26 cellular contexts compared by ENCODE assay signal in the genomic region with DNA sequence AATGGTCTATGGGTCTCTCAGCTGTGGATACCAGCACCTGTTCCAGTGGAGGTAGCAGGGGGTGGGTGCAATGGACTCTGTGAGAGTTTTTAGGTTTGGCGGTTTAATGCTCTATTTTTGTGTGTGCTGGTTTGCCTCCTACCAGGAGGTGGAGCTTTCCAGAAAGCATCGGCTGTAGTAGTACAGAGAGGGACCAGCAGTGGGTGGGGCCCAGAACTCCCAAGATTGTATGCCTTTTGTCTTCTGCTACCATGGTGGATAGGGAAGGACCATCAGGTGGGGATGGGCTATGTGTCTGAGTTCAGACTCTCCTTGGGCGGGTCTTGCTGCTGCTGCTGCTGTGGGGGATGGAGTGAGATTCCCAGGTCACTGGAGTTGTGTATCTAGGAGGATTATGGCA.
"Had no signal": no experiment of that assay in that cellular context is flagged by ENCODE, and none has a peak within 500 bp of the region (broad histone marks: within the 10 kb centered on the region; RNA-seq: fewer than 3 reads in every experiment).

No MANE protein-coding gene starts in this region.

- H3K27me3 Mint-ChIP-seq: naive B cell; stimulated activated naive B cell treated with anti-CD40 and anti-IgM and Interleukin-4, amounts not matched to agents 10 μg/mL and 1 μg/mL and 100 μg/mL, for 72 hours; stimulated activated naive CD8-positive, alpha-beta T cell treated with anti-CD3 and anti-CD28 coated beads, Interleukin-15, amount 100 ng/mL, for 72 hours had no signal

- ATAC-seq: esophagus mucosa; gastrocnemius medialis; heart right ventricle; left cardiac atrium; left ventricle myocardium superior; stimulated activated naive B cell treated with anti-CD40 and anti-IgM and Interleukin-4, amounts not matched to agents 10 μg/mL and 1 μg/mL and 100 μg/mL, for 72 hours; stimulated activated naive CD8-positive, alpha-beta T cell treated with anti-CD3 and anti-CD28 coated beads, Interleukin-15, amount 100 ng/mL, for 72 hours; upper lobe of right lung had no signal

- H3K27me3 ChIP-seq: gastrocnemius medialis, heart right ventricle, neutrophil, right atrium auricular region, sigmoid colon, testis, tibial nerve, upper lobe of right lung, vagina had no signal

- H3K4me3 ChIP-seq: dorsolateral prefrontal cortex, gastrocnemius medialis, heart right ventricle, lung, right atrium auricular region, sigmoid colon, skin epidermis, testis, tibial nerve, upper lobe of right lung, vagina had no signal

- FAIRE-seq: endometrium, kidney had no signal

- H3K9me3 ChIP-seq: gastrocnemius medialis, heart right ventricle, neutrophil, right atrium auricular region, sigmoid colon, testis, tibial nerve, upper lobe of right lung, vagina had no signal

- H3K27ac Mint-ChIP-seq: nephron; stimulated activated naive B cell treated with anti-CD40 and anti-IgM and Interleukin-4, amounts not matched to agents 10 μg/mL and 1 μg/mL and 100 μg/mL, for 72 hours; stimulated activated naive CD8-positive, alpha-beta T cell treated with anti-CD3 and anti-CD28 coated beads, Interleukin-15, amount 100 ng/mL, for 72 hours had no signal

- H3K4me1 Mint-ChIP-seq: naive B cell; nephron; stimulated activated naive B cell treated with anti-CD40 and anti-IgM and Interleukin-4, amounts not matched to agents 10 μg/mL and 1 μg/mL and 100 μg/mL, for 72 hours; stimulated activated naive CD8-positive, alpha-beta T cell treated with anti-CD3 and anti-CD28 coated beads, Interleukin-15, amount 100 ng/mL, for 72 hours had no signal

- H3K36me3 ChIP-seq: gastrocnemius medialis, heart right ventricle, neutrophil, right atrium auricular region, sigmoid colon, tibial nerve, upper lobe of right lung, vagina had no signal

- H3K4me3 Mint-ChIP-seq: naive B cell; nephron; stimulated activated naive B cell treated with anti-CD40 and anti-IgM and Interleukin-4, amounts not matched to agents 10 μg/mL and 1 μg/mL and 100 μg/mL, for 72 hours; stimulated activated naive CD8-positive, alpha-beta T cell treated with anti-CD3 and anti-CD28 coated beads, Interleukin-15, amount 100 ng/mL, for 72 hours had no signal

- H3K4me1 ChIP-seq: gastrocnemius medialis, heart right ventricle, right atrium auricular region, sigmoid colon, testis, tibial nerve, upper lobe of right lung, vagina had no signal

- H3K27ac ChIP-seq: dorsolateral prefrontal cortex, gastrocnemius medialis, heart right ventricle, neutrophil, right atrium auricular region, sigmoid colon, skin epidermis, testis, tibial nerve, upper lobe of right lung, vagina had no signal

- DNase-seq: cortex of kidney; dorsolateral prefrontal cortex; effector CD8-positive, alpha-beta T cell; gastrocnemius medialis; heart right ventricle; kidney; left cardiac atrium; left ventricle myocardium superior; mesenchymal stem cell; naive B cell; sigmoid colon; stimulated activated CD4-positive, alpha-beta T cell treated with anti-CD3 and anti-CD28 coated beads, Interleukin-2, amount 100 ng/mL, for 24 hours; stimulated activated CD4-positive, alpha-beta T cell treated with anti-CD3 and anti-CD28 coated beads, Interleukin-4, amount 100 ng/mL, for 4 hours; stimulated activated naive B cell treated with anti-CD40 and anti-IgM and Interleukin-4, amounts not matched to agents 10 μg/mL and 1 μg/mL and 100 μg/mL, for 72 hours; stimulated activated naive CD8-positive, alpha-beta T cell treated with anti-CD3 and anti-CD28 coated beads, Interleukin-15, amount 100 ng/mL, for 72 hours; testis; upper lobe of right lung had no signal

- H3K36me3 Mint-ChIP-seq: naive B cell; stimulated activated naive B cell treated with anti-CD40 and anti-IgM and Interleukin-4, amounts not matched to agents 10 μg/mL and 1 μg/mL and 100 μg/mL, for 72 hours had no signal
